Comparison of ENCODE assay signal across 20 cellular contexts in the genomic region with DNA sequence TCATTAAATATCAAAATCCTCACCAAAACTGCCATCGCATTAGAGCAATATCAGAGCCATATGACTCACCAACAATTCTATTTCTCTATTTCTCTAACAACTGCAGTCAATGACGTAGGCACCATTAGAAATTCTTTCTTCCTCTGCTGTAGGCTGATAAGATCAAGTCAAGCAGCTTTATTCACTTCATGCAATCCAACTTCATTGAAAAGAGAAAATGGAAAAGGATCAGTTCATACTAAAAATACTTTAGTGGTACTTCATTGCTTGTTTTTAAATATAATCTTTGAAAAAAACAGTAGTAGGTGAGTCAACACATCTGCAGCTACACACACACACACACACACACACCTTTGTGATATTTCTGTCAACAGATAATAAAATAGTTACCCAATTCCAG.
DNase-seq lines count a peak whose midpoint lies in the region; ATAC-seq, FAIRE-seq and TF ChIP-seq lines count a peak whose summit lies in the region.
"Had no signal": no experiment of that assay in that cellular context is flagged by ENCODE, and none has a peak within 500 bp of the region (broad histone marks: within the 10 kb centered on the region; RNA-seq: fewer than 3 reads in every experiment).

No MANE protein-coding gene starts in this region.

- H3K4me1 Mint-ChIP-seq in HFFc6 (ENCODE audit: low read depth) (peaks cover 21% of the 10 kb centered on the region), astrocyte (ENCODE audit: low read depth, unreplicated experiment) (peaks cover 5% of the 10 kb centered on the region)
- H3K4me1 Mint-ChIP-seq: endodermal cell; neural crest cell; stimulated activated naive B cell treated with anti-CD40 and anti-IgM and Interleukin-4, amounts not matched to agents 10 μg/mL and 1 μg/mL and 100 μg/mL, for 72 hours had no signal

- H3K4me2 ChIP-seq in astrocyte (ENCODE audit: low read length): no peak overlapping the region

- H3K4me3 ChIP-seq in AG04449 (ENCODE audit: low read depth, low read length) (no peak overlapping the region), astrocyte (ENCODE audit: insufficient read depth, low read depth, low read length) (no peak overlapping the region), WERI-Rb-1 (ENCODE audit: low read depth, low read length) (no peak overlapping the region), tibial artery (no peak overlapping the region), BE2C (ENCODE audit: low read depth, low read length) (no peak overlapping the region)
- H3K4me3 ChIP-seq: SJSA1, tibial nerve had no signal

- H3K36me3 ChIP-seq in astrocyte (ENCODE audit: insufficient read depth, low read length): no peaks in the 10 kb centered on the region
- no peaks in the 10 kb centered on the region for H3K36me3 ChIP-seq in WERI-Rb-1
- no peaks in the 10 kb centered on the region for H3K36me3 ChIP-seq in tibial artery
- H3K36me3 ChIP-seq in BE2C: no peaks in the 10 kb centered on the region
- H3K36me3 ChIP-seq: SJSA1, tibial nerve had no signal

- no peak overlapping the region for H3K27ac Mint-ChIP-seq in HFFc6
- no peak overlapping the region for H3K27ac Mint-ChIP-seq in astrocyte (ENCODE audit: unreplicated experiment)
- H3K27ac Mint-ChIP-seq: endodermal cell; stimulated activated naive B cell treated with anti-CD40 and anti-IgM and Interleukin-4, amounts not matched to agents 10 μg/mL and 1 μg/mL and 100 μg/mL, for 72 hours; T-helper 2 cell treated with Interferon-gamma antibody and Interleukin-4, amounts not matched to agents 5 μg/mL and 100 μg/mL, for 36 hours had no signal

- H3K36me3 Mint-ChIP-seq in HFFc6 (ENCODE audit: low read depth) (0 out of 2 replicates have a peak, but pooled peaks cover 5% of the 10 kb centered on the region), astrocyte (ENCODE audit: low read depth, unreplicated experiment) (no peaks in the 10 kb centered on the region)
- H3K36me3 Mint-ChIP-seq: stimulated activated naive B cell treated with anti-CD40 and anti-IgM and Interleukin-4, amounts not matched to agents 10 μg/mL and 1 μg/mL and 100 μg/mL, for 72 hours had no signal

- intact Hi-C loops in tibial artery (cut with DNase I; ENCODE audit: low total_unique reads): no loop called here

- H3K4me1 ChIP-seq in astrocyte (ENCODE audit: insufficient read depth, low read length) (no peaks in the 10 kb centered on the region), foreskin keratinocyte (no peaks in the 10 kb centered on the region), tibial artery (no peaks in the 10 kb centered on the region), BE2C (peaks cover 12% of the 10 kb centered on the region)
- H3K4me1 ChIP-seq: tibial nerve had no signal

- no peaks in the 10 kb centered on the region for H3K79me2 ChIP-seq in astrocyte (ENCODE audit: insufficient read depth, low read length)

- DNase-seq in AG04449 (ENCODE audit: low read depth, low spot score) (peak; percentile 82), HFFc6 (peak; percentile 96), astrocyte (ENCODE audit: low read depth) (peak; percentile 95), foreskin keratinocyte (peak; percentile 72 to 88), WERI-Rb-1 (no peak), tibial artery (no peak), iPS-NIHi11 (ENCODE audit: low spot score) (no peak), BE2C (no peak)
- DNase-seq: ACHN; endodermal cell; H7; left colon; midbrain; NCI-H526 treated with DMSO at 0.1 percent for 48 hours; stimulated activated naive B cell treated with anti-CD40 and anti-IgM and Interleukin-4, amounts not matched to agents 10 μg/mL and 1 μg/mL and 100 μg/mL, for 72 hours had no signal

- no peak for FAIRE-seq in astrocyte (lab: Jason Lieb, UNC)
- FAIRE-seq: frontal cortex had no signal

- no peak for TF ChIP-seq CTCF in AG04449 (IDR thresholded peaks at IDR 0.05; ENCODE audit: insufficient read depth, low read length, missing control alignments)
- no peak for TF ChIP-seq CTCF in HFFc6 (IDR thresholded peaks at IDR 0.05)
- TF ChIP-seq CTCF in astrocyte (IDR thresholded peaks at IDR 0.05; ENCODE audit: insufficient read depth, low read depth, low read length): no peak
- no peak for TF ChIP-seq CTCF in foreskin keratinocyte (conservative IDR thresholded peaks at IDR 0.05)
- no peak for TF ChIP-seq CTCF in WERI-Rb-1 (IDR thresholded peaks at IDR 0.05; ENCODE audit: low read depth, low read length)
- TF ChIP-seq CTCF in tibial artery (IDR thresholded peaks at IDR 0.05): no peak
- TF ChIP-seq CTCF in BE2C (IDR thresholded peaks at IDR 0.05; ENCODE audit: low read depth, low read length): no peak

- H3K9me3 ChIP-seq in astrocyte (ENCODE audit: insufficient read depth, low read depth, low read length) (no peaks in the 10 kb centered on the region), WERI-Rb-1 (ENCODE audit: severe bottlenecking) (no peaks in the 10 kb centered on the region), tibial artery (no peaks in the 10 kb centered on the region), BE2C (no peaks in the 10 kb centered on the region)
- H3K9me3 ChIP-seq: SJSA1, tibial nerve had no signal

- ATAC-seq in foreskin keratinocyte: peak; percentile 91
- ATAC-seq: left colon; stimulated activated naive B cell treated with anti-CD40 and anti-IgM and Interleukin-4, amounts not matched to agents 10 μg/mL and 1 μg/mL and 100 μg/mL, for 72 hours had no signal

- no peak overlapping the region for H3K4me3 Mint-ChIP-seq in HFFc6
- H3K4me3 Mint-ChIP-seq in astrocyte (ENCODE audit: unreplicated experiment): no peak overlapping the region
- H3K4me3 Mint-ChIP-seq: endodermal cell; neural crest cell; stimulated activated naive B cell treated with anti-CD40 and anti-IgM and Interleukin-4, amounts not matched to agents 10 μg/mL and 1 μg/mL and 100 μg/mL, for 72 hours; T-helper 2 cell treated with Interferon-gamma antibody and Interleukin-4, amounts not matched to agents 5 μg/mL and 100 μg/mL, for 36 hours had no signal

- H3K27me3 Mint-ChIP-seq in HFFc6 (ENCODE audit: insufficient read depth): peaks cover 5% of the 10 kb centered on the region
- no peaks in the 10 kb centered on the region for H3K27me3 Mint-ChIP-seq in astrocyte (ENCODE audit: low read depth, unreplicated experiment)
- H3K27me3 Mint-ChIP-seq: stimulated activated naive B cell treated with anti-CD40 and anti-IgM and Interleukin-4, amounts not matched to agents 10 μg/mL and 1 μg/mL and 100 μg/mL, for 72 hours had no signal

- H3K27me3 ChIP-seq in astrocyte (ENCODE audit: insufficient read depth, low read length) (no peaks in the 10 kb centered on the region), foreskin keratinocyte (no peaks in the 10 kb centered on the region), WERI-Rb-1 (ENCODE audit: insufficient read depth, low read depth, severe bottlenecking) (peaks cover 8% of the 10 kb centered on the region), tibial artery (no peaks in the 10 kb centered on the region), BE2C (no peaks in the 10 kb centered on the region)
- H3K27me3 ChIP-seq: SJSA1, tibial nerve had no signal

- H3K9ac ChIP-seq in astrocyte (ENCODE audit: low read length): no peak overlapping the region

- H3K9me3 Mint-ChIP-seq in HFFc6 (no peaks in the 10 kb centered on the region), astrocyte (ENCODE audit: unreplicated experiment) (peaks cover 5% of the 10 kb centered on the region)

- no peak overlapping the region for H3K27ac ChIP-seq in astrocyte (ENCODE audit: low read depth, low read length)
- H3K27ac ChIP-seq in foreskin keratinocyte: no peak overlapping the region
- no peak overlapping the region for H3K27ac ChIP-seq in WERI-Rb-1
- H3K27ac ChIP-seq in tibial artery: no peak overlapping the region
- H3K27ac ChIP-seq: SJSA1, tibial nerve had no signal

- no peaks in the 10 kb centered on the region for H4K20me1 ChIP-seq in astrocyte (ENCODE audit: insufficient read depth, low read length)

- H2AFZ ChIP-seq in astrocyte (ENCODE audit: low read depth, low read length): no peak overlapping the region

- POLR2A ChIA-PET in AG04449 (lab: Yijun Ruan, JAX): no interaction called here

- CTCF ChIA-PET in AG04449 (lab: Yijun Ruan, JAX): interaction anchor here (1.0 kb wide), 1 partner anchor 11 kb away, joined by 3 read pairs; no protein-coding TSS in a partner anchor

Comparison
In these comparisons a context has a peak if more than half of its experiments do, and no peak if none do; other contexts are left out.
1. DNase-seq: peak in AG04449 (single experiment), HFFc6 (single experiment), astrocyte (single experiment) and foreskin keratinocyte (2 of 2); none in WERI-Rb-1 (single experiment), tibial artery (0 of 2), iPS-NIHi11 (single experiment) and BE2C (single experiment).